Comparison of ENCODE assay signal across 1 cellular context in the genomic region with DNA sequence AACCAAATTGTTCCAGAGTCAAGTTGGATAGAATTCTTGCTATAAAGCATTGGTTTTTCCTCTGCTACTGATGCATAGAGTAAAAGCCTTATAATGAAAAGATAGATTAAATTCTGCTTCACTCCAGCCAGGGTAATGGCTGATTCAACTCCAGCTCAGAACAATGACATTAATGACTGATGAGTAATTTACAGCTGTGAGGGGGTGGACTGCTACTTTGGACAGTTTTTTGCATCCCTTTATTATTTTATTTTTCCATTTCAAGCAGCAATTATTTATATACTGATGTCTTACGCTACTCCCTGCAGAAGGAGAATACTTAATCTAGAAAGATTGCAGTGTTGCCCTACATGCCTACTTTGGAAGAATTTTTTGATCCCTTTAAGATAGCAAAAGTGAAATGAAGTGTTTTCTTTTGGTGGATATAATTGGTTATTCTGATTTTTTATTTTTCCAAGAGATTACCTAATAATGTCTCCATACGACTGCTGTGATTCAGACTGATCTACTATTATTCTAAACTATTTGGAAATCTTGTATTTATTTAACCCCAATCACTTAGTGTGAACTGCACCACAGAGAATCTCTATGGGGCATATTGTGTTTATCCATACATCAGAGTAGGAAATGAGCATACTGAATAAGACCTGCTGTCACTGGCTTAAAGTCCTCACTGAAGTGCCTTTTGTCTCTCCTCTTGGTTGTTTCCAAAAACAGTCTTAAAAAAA.
TF ChIP-seq lines count a peak whose summit lies in the region.

No MANE protein-coding gene starts in this region.

TF ChIP-seq in K562, 482 proteins besides CTCF, POLR2A, EP300 and RAD21 (continued from another document):
- TF ChIP-seq, protein P1, sequence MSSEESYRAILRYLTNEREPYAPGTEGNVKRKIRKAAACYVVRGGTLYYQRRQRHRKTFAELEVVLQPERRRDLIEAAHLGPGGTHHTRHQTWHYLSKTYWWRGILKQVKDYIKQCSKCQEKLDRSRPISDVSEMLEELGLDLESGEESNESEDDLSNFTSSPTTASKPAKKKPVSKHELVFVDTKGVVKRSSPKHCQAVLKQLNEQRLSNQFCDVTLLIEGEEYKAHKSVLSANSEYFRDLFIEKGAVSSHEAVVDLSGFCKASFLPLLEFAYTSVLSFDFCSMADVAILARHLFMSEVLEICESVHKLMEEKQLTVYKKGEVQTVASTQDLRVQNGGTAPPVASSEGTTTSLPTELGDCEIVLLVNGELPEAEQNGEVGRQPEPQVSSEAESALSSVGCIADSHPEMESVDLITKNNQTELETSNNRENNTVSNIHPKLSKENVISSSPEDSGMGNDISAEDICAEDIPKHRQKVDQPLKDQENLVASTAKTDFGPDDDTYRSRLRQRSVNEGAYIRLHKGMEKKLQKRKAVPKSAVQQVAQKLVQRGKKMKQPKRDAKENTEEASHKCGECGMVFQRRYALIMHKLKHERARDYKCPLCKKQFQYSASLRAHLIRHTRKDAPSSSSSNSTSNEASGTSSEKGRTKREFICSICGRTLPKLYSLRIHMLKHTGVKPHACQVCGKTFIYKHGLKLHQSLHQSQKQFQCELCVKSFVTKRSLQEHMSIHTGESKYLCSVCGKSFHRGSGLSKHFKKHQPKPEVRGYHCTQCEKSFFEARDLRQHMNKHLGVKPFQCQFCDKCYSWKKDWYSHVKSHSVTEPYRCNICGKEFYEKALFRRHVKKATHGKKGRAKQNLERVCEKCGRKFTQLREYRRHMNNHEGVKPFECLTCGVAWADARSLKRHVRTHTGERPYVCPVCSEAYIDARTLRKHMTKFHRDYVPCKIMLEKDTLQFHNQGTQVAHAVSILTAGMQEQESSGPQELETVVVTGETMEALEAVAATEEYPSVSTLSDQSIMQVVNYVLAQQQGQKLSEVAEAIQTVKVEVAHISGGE (CRISPR knock-in tag; IDR thresholded peaks at IDR 0.05): 0 out of 6 replicates have a peak, but pooled peaks of 1 of the 3 experiments have one; percentile 1
- TF ChIP-seq EGR1 (conservative IDR thresholded peaks at IDR 0.05) (peak; percentile 61), POLR2G (IDR thresholded peaks at IDR 0.05; ENCODE audit: low read depth, low read length) (no peak), CBFB (CRISPR knock-in tag; IDR thresholded peaks at IDR 0.05) (no peak), TBP (optimal IDR thresholded peaks at IDR 0.05; ENCODE audit: low read depth, low read length) (no peak), BHLHE40 (IDR thresholded peaks at IDR 0.05; ENCODE audit: low read length) (no peak), HIVEP1 (CRISPR knock-in tag; IDR thresholded peaks at IDR 0.05) (no peak), RBBP5 (IDR thresholded peaks at IDR 0.05; ENCODE audit: borderline replicate concordance, insufficient read depth, low read length, poor library complexity, severe bottlenecking) (no peak), MEIS2 (IDR thresholded peaks at IDR 0.05; ENCODE audit: partially characterized antibody) (peak; percentile 52), THRAP3 (IDR thresholded peaks at IDR 0.05; ENCODE audit: borderline replicate concordance) (no peak), ZNF274 (IDR thresholded peaks at IDR 0.05; ENCODE audit: borderline replicate concordance, low read depth, low read length) (no peak)
- TF ChIP-seq, protein P2, sequence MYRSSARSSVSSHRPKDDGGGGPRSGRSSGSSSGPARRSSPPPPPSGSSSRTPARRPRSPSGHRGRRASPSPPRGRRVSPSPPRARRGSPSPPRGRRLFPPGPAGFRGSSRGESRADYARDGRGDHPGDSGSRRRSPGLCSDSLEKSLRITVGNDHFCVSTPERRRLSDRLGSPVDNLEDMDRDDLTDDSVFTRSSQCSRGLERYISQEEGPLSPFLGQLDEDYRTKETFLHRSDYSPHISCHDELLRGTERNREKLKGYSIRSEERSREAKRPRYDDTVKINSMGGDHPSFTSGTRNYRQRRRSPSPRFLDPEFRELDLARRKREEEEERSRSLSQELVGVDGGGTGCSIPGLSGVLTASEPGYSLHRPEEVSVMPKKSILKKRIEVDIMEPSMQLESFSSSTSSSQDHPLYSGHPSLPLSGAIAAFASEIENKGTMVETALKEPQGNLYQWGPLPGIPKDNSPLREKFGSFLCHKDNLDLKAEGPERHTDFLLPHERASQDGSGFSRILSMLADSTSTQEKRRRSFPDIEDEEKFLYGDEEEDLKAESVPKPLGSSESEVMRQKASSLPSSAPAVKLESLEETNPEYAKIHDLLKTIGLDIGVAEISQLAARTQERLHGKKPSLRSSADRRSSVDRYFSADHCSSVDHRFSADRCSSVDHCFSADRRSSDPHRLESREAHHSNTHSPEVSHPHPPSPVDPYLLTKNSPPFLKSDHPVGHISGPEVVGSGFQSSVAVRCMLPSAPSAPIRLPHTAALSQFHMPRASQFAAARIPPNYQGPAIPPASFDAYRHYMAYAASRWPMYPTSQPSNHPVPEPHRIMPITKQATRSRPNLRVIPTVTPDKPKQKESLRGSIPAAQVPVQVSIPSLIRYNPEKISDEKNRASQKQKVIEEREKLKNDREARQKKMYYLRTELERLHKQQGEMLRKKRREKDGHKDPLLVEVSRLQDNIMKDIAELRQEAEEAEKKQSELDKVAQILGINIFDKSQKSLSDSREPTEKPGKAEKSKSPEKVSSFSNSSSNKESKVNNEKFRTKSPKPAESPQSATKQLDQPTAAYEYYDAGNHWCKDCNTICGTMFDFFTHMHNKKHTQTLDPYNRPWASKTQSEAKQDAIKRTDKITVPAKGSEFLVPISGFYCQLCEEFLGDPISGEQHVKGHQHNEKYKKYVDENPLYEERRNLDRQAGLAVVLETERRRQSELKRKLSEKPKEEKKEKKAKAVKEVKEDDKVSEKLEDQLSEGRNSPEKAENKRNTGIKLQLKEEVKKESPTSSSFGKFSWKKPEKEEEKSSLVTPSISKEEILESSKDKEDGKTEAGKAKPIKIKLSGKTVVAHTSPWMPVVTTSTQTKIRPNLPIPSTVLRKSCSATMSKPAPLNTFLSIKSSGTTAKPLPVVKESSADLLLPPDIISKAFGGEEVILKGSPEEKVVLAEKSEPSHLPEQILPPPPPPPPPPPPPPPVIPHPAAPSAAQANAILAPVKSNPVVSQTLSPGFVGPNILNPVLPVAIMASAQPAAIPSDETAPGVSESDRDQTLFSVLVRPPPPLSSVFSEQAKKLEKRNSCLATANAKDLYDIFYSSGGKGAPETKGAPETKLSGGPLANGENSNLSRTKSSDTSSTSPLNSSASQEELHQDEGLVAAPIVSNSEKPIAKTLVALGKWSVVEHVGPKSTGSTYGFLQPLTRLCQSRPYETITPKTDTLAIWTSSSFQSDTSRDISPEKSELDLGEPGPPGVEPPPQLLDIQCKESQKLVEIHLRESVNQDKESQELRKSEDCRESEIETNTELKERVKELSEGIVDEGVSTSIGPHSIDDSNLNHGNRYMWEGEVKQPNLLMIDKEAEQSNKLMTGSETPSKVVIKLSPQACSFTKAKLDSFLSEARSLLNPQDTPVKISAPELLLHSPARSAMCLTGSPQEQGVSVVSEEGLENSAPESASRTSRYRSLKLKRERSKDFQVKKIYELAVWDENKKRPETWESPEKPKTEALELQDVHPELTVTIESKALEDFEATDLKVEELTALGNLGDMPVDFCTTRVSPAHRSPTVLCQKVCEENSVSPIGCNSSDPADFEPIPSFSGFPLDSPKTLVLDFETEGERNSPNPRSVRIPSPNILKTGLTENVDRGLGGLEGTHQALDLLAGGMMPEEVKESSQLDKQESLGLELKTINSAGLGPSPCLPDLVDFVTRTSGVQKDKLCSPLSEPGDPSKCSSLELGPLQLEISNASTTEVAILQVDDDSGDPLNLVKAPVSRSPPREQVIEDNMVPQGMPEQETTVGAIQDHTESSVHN (IDR thresholded peaks at IDR 0.05; ENCODE audit: borderline replicate concordance in 1 of 2, low read depth in 1 of 2): no peak
- TF ChIP-seq, protein P3, sequence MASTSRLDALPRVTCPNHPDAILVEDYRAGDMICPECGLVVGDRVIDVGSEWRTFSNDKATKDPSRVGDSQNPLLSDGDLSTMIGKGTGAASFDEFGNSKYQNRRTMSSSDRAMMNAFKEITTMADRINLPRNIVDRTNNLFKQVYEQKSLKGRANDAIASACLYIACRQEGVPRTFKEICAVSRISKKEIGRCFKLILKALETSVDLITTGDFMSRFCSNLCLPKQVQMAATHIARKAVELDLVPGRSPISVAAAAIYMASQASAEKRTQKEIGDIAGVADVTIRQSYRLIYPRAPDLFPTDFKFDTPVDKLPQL (IDR thresholded peaks at IDR 0.05; ENCODE audit: extremely low read depth, insufficient read length): no peak
- TF ChIP-seq, protein P4, sequence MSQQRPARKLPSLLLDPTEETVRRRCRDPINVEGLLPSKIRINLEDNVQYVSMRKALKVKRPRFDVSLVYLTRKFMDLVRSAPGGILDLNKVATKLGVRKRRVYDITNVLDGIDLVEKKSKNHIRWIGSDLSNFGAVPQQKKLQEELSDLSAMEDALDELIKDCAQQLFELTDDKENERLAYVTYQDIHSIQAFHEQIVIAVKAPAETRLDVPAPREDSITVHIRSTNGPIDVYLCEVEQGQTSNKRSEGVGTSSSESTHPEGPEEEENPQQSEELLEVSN (IDR thresholded peaks at IDR 0.05; ENCODE audit: borderline replicate concordance in 1 of 2, extremely low read depth in 1 of 2, insufficient read depth in 1 of 2, insufficient read length in 1 of 2, low read depth in 1 of 2, low read length in 1 of 2, poor library complexity in 1 of 2, severe bottlenecking in 1 of 2): no peak
- TF ChIP-seq, protein P5, sequence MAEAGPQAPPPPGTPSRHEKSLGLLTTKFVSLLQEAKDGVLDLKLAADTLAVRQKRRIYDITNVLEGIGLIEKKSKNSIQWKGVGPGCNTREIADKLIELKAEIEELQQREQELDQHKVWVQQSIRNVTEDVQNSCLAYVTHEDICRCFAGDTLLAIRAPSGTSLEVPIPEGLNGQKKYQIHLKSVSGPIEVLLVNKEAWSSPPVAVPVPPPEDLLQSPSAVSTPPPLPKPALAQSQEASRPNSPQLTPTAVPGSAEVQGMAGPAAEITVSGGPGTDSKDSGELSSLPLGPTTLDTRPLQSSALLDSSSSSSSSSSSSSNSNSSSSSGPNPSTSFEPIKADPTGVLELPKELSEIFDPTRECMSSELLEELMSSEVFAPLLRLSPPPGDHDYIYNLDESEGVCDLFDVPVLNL (CRISPR knock-in tag; IDR thresholded peaks at IDR 0.05; ENCODE audit: low read depth): no peak
- TF ChIP-seq, protein P6, sequence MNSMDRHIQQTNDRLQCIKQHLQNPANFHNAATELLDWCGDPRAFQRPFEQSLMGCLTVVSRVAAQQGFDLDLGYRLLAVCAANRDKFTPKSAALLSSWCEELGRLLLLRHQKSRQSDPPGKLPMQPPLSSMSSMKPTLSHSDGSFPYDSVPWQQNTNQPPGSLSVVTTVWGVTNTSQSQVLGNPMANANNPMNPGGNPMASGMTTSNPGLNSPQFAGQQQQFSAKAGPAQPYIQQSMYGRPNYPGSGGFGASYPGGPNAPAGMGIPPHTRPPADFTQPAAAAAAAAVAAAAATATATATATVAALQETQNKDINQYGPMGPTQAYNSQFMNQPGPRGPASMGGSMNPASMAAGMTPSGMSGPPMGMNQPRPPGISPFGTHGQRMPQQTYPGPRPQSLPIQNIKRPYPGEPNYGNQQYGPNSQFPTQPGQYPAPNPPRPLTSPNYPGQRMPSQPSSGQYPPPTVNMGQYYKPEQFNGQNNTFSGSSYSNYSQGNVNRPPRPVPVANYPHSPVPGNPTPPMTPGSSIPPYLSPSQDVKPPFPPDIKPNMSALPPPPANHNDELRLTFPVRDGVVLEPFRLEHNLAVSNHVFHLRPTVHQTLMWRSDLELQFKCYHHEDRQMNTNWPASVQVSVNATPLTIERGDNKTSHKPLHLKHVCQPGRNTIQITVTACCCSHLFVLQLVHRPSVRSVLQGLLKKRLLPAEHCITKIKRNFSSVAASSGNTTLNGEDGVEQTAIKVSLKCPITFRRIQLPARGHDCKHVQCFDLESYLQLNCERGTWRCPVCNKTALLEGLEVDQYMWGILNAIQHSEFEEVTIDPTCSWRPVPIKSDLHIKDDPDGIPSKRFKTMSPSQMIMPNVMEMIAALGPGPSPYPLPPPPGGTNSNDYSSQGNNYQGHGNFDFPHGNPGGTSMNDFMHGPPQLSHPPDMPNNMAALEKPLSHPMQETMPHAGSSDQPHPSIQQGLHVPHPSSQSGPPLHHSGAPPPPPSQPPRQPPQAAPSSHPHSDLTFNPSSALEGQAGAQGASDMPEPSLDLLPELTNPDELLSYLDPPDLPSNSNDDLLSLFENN (IDR thresholded peaks at IDR 0.05; ENCODE audit: low read depth in 2 of 2, low read length in 2 of 2): no peak
